Comparison of ENCODE assay signal across 8 cellular contexts in the genomic region with DNA sequence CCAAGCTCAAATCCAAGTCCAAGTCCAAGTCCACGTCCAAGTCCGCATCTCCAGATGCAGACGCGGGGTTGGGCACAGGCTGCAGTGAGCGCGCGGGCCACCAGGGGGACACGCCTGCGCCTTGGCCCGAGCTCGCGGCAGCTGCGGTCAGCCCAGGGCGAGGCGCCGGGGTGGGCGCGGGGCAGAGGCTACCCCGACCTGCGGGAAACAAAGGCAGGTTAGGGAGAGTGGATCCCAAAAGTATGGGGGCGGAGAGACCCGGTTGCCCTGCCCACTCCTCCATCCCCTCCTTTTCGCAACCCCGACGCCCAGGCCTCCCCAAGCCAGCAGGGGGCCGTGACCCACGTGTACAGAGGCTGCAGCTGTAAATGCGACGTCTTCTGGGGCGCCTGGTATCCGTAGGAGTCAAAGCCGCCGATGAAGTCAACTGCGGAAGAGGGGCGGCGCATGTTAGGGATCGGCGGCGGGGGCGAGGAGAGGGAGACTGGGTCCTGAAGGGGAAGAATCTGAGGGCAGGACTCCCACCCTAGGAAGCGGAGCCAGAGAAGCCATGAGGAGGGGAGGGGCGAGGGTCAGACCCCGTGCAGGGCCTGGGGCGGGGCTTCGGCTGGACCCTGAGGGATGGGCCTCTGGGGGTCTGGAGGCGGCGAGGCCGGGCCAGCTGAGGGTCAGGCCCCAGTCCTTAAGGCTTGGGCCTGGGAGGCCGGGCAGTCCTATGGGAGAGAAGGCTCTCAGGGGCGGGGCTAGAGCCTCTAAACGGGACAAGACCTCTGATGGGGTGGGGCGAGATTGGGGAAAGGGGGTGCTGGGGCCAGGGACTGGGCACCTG. TPM values are rescaled to one million over a fixed set of nuclear protein-coding genes. Genes with fewer than 3 reads are reported as not detected.
DNase-seq lines count a peak whose midpoint lies in the region; ATAC-seq and TF ChIP-seq lines count a peak whose summit lies in the region.

No MANE protein-coding gene starts in this region.

- 0 to 14% methylated on average over 1 to 15 of the region's 52 CpGs for WGBS in gastroesophageal sphincter (ENCODE audit: low coverage in 1 of 2), 2 donors

- H3K36me3 ChIP-seq in gastroesophageal sphincter = no peaks in the 10 kb centered on the region

- intact Hi-C loops in activated T-helper 1 cell treated with anti-CD3 and anti-CD28 coated beads, Interleukin-12 subunit alpha, Interleukin-12 subunit beta, Interleukin-2, Interleukin-4 antibody, amounts not matched to agents 30 ng/mL and 10 ng/mL and 1 ng/mL, durations not matched to agents 14 hours and 24 hours and 36 hours (cut with micrococcal nuclease) = no loop called here

- H3K27ac Mint-ChIP-seq in activated T-helper 1 cell treated with anti-CD3 and anti-CD28 coated beads, Interleukin-12 subunit alpha, Interleukin-12 subunit beta, Interleukin-2, Interleukin-4 antibody, amounts not matched to agents 30 ng/mL and 10 ng/mL and 1 ng/mL, durations not matched to agents 14 hours and 24 hours and 36 hours = no peak overlapping the region
- H3K27ac Mint-ChIP-seq in osteocyte (ENCODE audit: unreplicated experiment) = no peak overlapping the region

- peak overlapping the region in 1 of 2 donors; percentile 25 for H3K4me3 ChIP-seq in gastroesophageal sphincter

- no peak for TF ChIP-seq EP300 in gastroesophageal sphincter (IDR thresholded peaks at IDR 0.05)

- peak; percentile 11 for DNase-seq in NCI-H1436 (lab: John Stamatoyannopoulos, UW)
- no peak for DNase-seq in NCI-H1436 treated with DMSO at 0.1 percent for 48 hours (lab: John Stamatoyannopoulos, UW)
- DNase-seq in NCI-H526 (lab: John Stamatoyannopoulos, UW) = peak; percentile 60 to 91
- peak; percentile 40 for DNase-seq in activated T-helper 1 cell treated with anti-CD3 and anti-CD28 coated beads, Interleukin-12 subunit alpha, Interleukin-12 subunit beta, Interleukin-2, Interleukin-4 antibody, amounts not matched to agents 30 ng/mL and 10 ng/mL and 1 ng/mL, durations not matched to agents 14 hours and 24 hours and 36 hours (ENCODE audit: low spot score)
- DNase-seq in osteocyte (ENCODE audit: extremely low spot score, unreplicated experiment) = no peak

- TF ChIP-seq POLR2A in gastroesophageal sphincter (IDR thresholded peaks at IDR 0.05) = no peak

- peak; percentile 62 for ATAC-seq in gastroesophageal sphincter
- no peak for ATAC-seq in HG03432 (IDR thresholded peaks at IDR 0.05; ENCODE audit: unreplicated experiment)
- no peak for ATAC-seq in HG03520 (IDR thresholded peaks at IDR 0.05; ENCODE audit: unreplicated experiment)

- H3K36me3 Mint-ChIP-seq in activated T-helper 1 cell treated with anti-CD3 and anti-CD28 coated beads, Interleukin-12 subunit alpha, Interleukin-12 subunit beta, Interleukin-2, Interleukin-4 antibody, amounts not matched to agents 30 ng/mL and 10 ng/mL and 1 ng/mL, durations not matched to agents 14 hours and 24 hours and 36 hours (ENCODE audit: low read depth) = no peaks in the 10 kb centered on the region
- H3K36me3 Mint-ChIP-seq in osteocyte (ENCODE audit: unreplicated experiment) = no peaks in the 10 kb centered on the region

- no peaks in the 10 kb centered on the region for H3K9me3 Mint-ChIP-seq in activated T-helper 1 cell treated with anti-CD3 and anti-CD28 coated beads, Interleukin-12 subunit alpha, Interleukin-12 subunit beta, Interleukin-2, Interleukin-4 antibody, amounts not matched to agents 30 ng/mL and 10 ng/mL and 1 ng/mL, durations not matched to agents 14 hours and 24 hours and 36 hours
- no peaks in the 10 kb centered on the region for H3K9me3 Mint-ChIP-seq in osteocyte (ENCODE audit: unreplicated experiment)

- H3K4me3 Mint-ChIP-seq in activated T-helper 1 cell treated with anti-CD3 and anti-CD28 coated beads, Interleukin-12 subunit alpha, Interleukin-12 subunit beta, Interleukin-2, Interleukin-4 antibody, amounts not matched to agents 30 ng/mL and 10 ng/mL and 1 ng/mL, durations not matched to agents 14 hours and 24 hours and 36 hours = peak overlapping the region; percentile 65
- no peak overlapping the region for H3K4me3 Mint-ChIP-seq in osteocyte (ENCODE audit: unreplicated experiment)

- no peaks in the 10 kb centered on the region for H3K9me3 ChIP-seq in gastroesophageal sphincter

- peaks cover 63% of the 10 kb centered on the region for H3K27me3 ChIP-seq in gastroesophageal sphincter

- H3K27ac ChIP-seq in gastroesophageal sphincter = no peak overlapping the region

- peaks cover 0 to 18% (median 12%) of the 10 kb centered on the region in 3 donors for H3K4me1 ChIP-seq in gastroesophageal sphincter

- H3K27me3 Mint-ChIP-seq in activated T-helper 1 cell treated with anti-CD3 and anti-CD28 coated beads, Interleukin-12 subunit alpha, Interleukin-12 subunit beta, Interleukin-2, Interleukin-4 antibody, amounts not matched to agents 30 ng/mL and 10 ng/mL and 1 ng/mL, durations not matched to agents 14 hours and 24 hours and 36 hours (ENCODE audit: insufficient read depth) = peaks cover 22% of the 10 kb centered on the region
- peaks cover 8% of the 10 kb centered on the region for H3K27me3 Mint-ChIP-seq in osteocyte (ENCODE audit: unreplicated experiment)

- H3K4me1 Mint-ChIP-seq in activated T-helper 1 cell treated with anti-CD3 and anti-CD28 coated beads, Interleukin-12 subunit alpha, Interleukin-12 subunit beta, Interleukin-2, Interleukin-4 antibody, amounts not matched to agents 30 ng/mL and 10 ng/mL and 1 ng/mL, durations not matched to agents 14 hours and 24 hours and 36 hours (ENCODE audit: low read depth) = no peaks in the 10 kb centered on the region
- H3K4me1 Mint-ChIP-seq in osteocyte (ENCODE audit: unreplicated experiment) = peaks cover 6% of the 10 kb centered on the region

- peak in 3 of 4 experiments; percentile 44 to 68 (median 55) for TF ChIP-seq CTCF in gastroesophageal sphincter (IDR thresholded peaks at IDR 0.05)
- TF ChIP-seq CTCF in osteocyte (IDR thresholded peaks at IDR 0.05) = peak; percentile 40

RNA-seq across cellular contexts. Expression of a gene that starts 58.0 kb away (rescaled TPM):
- not detected in 2 replicates for total RNA-seq in activated T-helper 1 cell treated with anti-CD3 and anti-CD28 coated beads, Interleukin-12 subunit alpha, Interleukin-12 subunit beta, Interleukin-2, Interleukin-4 antibody, amounts not matched to agents 30 ng/mL and 10 ng/mL and 1 ng/mL, durations not matched to agents 14 hours and 24 hours and 36 hours
- total RNA-seq in gastroesophageal sphincter (not detected), osteocyte (1.9 and 2.2 TPM in 2 replicates)

Comparison
In these comparisons a context has a peak if more than half of its experiments do, and no peak if none do; other contexts are left out.
1. DNase-seq: peak in NCI-H1436 (single experiment), NCI-H526 (2 of 2) and activated T-helper 1 cell treated with anti-CD3 and anti-CD28 coated beads, Interleukin-12 subunit alpha, Interleukin-12 subunit beta, Interleukin-2, Interleukin-4 antibody, amounts not matched to agents 30 ng/mL and 10 ng/mL and 1 ng/mL, durations not matched to agents 14 hours and 24 hours and 36 hours (single experiment); none in NCI-H1436 treated with DMSO at 0.1 percent for 48 hours (single experiment) and osteocyte (single experiment).